In genomic region chr6:116680880-116681672, GRCh38 we compare ENCODE assay signal across 8 cellular contexts. TPM values are rescaled to one million over a fixed set of nuclear protein-coding genes. Genes with fewer than 3 reads are reported as not detected.
DNase-seq lines count a peak whose midpoint lies in the region; ATAC-seq and TF ChIP-seq lines count a peak whose summit lies in the region.

TSS of gene KPNA5 (plus strand) at chr6:116681211. CDS start at chr6:116681335, 124 bp downstream.

- DNase-seq in AG08395 (ENCODE audit: low spot score) (peak; percentile 92), NCI-H2227 (lab: John Stamatoyannopoulos, UW; ENCODE audit: unreplicated experiment) (peak; percentile 94), cardiac fibroblast (ENCODE audit: low read depth in 2 of 2) (peak; percentile 92 to 94), inferior parietal cortex (ENCODE audit: extremely low spot score) (peak; percentile 86), spleen (peak; percentile 98)

- H3K4me3 ChIP-seq in WI38 (ENCODE audit: low read depth, low read length) (peak within 1 kb of the TSS; percentile 94), cardiac fibroblast (replicated peaks in 1 of 2; ENCODE audit: low read depth in 2 of 2, low read length in 2 of 2) (peak within 1 kb of the TSS; percentile 88 to 90), spleen (peak within 1 kb of the TSS; percentile 55 to 90 (median 72))

- 0 to 1% (median 1%) methylated on average over 55 to 69 of the region's 69 CpGs for WGBS in spleen, 5 donors

- intact Hi-C loops in spleen (cut with DNase I; ENCODE audit: low total_unique reads): no loop called here

- peak in 1 of 3 donors; percentile 42 for TF ChIP-seq POLR2A in spleen (IDR thresholded peaks at IDR 0.05)

- H3K36me3 ChIP-seq in spleen: peaks cover 0 to 15% (median 0%) of the 10 kb centered on the region in 6 donors

- peaks cover 0 to 4% (median 0%) of the 10 kb centered on the region in 8 donors for H3K9me3 ChIP-seq in spleen

- peak; percentile 96 for ATAC-seq in GM18909 (IDR thresholded peaks at IDR 0.05; ENCODE audit: poor library complexity, unreplicated experiment)
- ATAC-seq in HG03159 (IDR thresholded peaks at IDR 0.05; ENCODE audit: unreplicated experiment): peak; percentile 96

- no peaks in the 10 kb centered on the region for H3K27me3 ChIP-seq in spleen (replicated peaks in 1 of 7)

- H3K27ac ChIP-seq in spleen: peak within 1 kb of the TSS; percentile 72 to 96 (median 96)

- peaks cover 9 to 49% (median 29%) of the 10 kb centered on the region in 6 donors for H3K4me1 ChIP-seq in spleen

- TF ChIP-seq CTCF in WI38 (IDR thresholded peaks at IDR 0.05; ENCODE audit: low read depth, low read length): no peak
- no peak for TF ChIP-seq CTCF in cardiac fibroblast (IDR thresholded peaks at IDR 0.05; ENCODE audit: low read depth, low read length)
- peak in 3 of 11 experiments; percentile 10 to 36 (median 26) for TF ChIP-seq CTCF in spleen (IDR thresholded peaks at IDR 0.05 in 8 of 11, conservative IDR thresholded peaks at IDR 0.05 in 3 of 11)

RNA-seq across cellular contexts. Expression of gene KPNA5, which starts in this region (rescaled TPM):
- 10 to 100 TPM; 11.7 to 29.6 (median 21.4) TPM for total RNA-seq in spleen
- 1 to 10 TPM; 3.0 to 4.2 (median 3.9) TPM for polyA plus RNA-seq in spleen

Comparison
In these comparisons a context has a peak if more than half of its experiments do, and no peak if none do; other contexts are left out.
1. Peak in every context shown above with its lines: DNase-seq, ATAC-seq, H3K4me3 ChIP-seq and H3K27ac ChIP-seq.